8 cellular contexts compared by ENCODE assay signal in genomic region chr5:151772029-151772867, GRCh38. TPM values are rescaled to one million over a fixed set of nuclear protein-coding genes. Genes with fewer than 3 reads are reported as not detected.
DNase-seq lines count a peak whose midpoint lies in the region; ATAC-seq lines count a peak whose summit lies in the region.

No MANE protein-coding gene starts in this region.

- H3K36me3 Mint-ChIP-seq in IgD-negative memory B cell: no peaks in the 10 kb centered on the region
- H3K36me3 Mint-ChIP-seq in activated CD4-positive, alpha-beta T cell treated with anti-CD3 and anti-CD28 coated beads for 36 hours (ENCODE audit: low read depth): peaks cover 32% of the 10 kb centered on the region

- ATAC-seq in activated CD4-positive, alpha-beta T cell treated with anti-CD3 and anti-CD28 coated beads for 36 hours: no peak
- no peak for ATAC-seq in HG02623 (IDR thresholded peaks at IDR 0.05; ENCODE audit: unreplicated experiment)

- peak overlapping the region; percentile 88 to 93 for H3K18ac ChIP-seq in mesenchymal stem cell (ENCODE audit: low read depth in 1 of 2, low read length in 2 of 2)

- peak; percentile 59 to 69 (median 68) for DNase-seq in NCI-H1417 (lab: John Stamatoyannopoulos, UW)
- no peak for DNase-seq in NCI-H1417 treated with DMSO at 0.1 percent for 48 hours (lab: John Stamatoyannopoulos, UW)
- peak; percentile 61 for DNase-seq in activated CD4-positive, alpha-beta T cell treated with anti-CD3 and anti-CD28 coated beads for 36 hours
- DNase-seq in ecto neural progenitor cell (ENCODE audit: low spot score): peak; percentile 69
- peak; percentile 63 for DNase-seq in mesenchymal stem cell
- peak; percentile 11 to 14 for DNase-seq in stimulated activated CD8-positive, alpha-beta memory T cell treated with anti-CD3 and anti-CD28 coated beads, Interleukin-2, amount 100 ng/mL, for 1 hour (ENCODE audit: low read depth in 2 of 2)

- H3K27ac Mint-ChIP-seq in IgD-negative memory B cell: peak overlapping the region in 2 of 3 donors; percentile 43 to 84
- peak overlapping the region; percentile 73 for H3K27ac Mint-ChIP-seq in activated CD4-positive, alpha-beta T cell treated with anti-CD3 and anti-CD28 coated beads for 36 hours

- peak overlapping the region in 3 of 4 donors; percentile 94 to 99 (median 98) for H3K4me3 Mint-ChIP-seq in IgD-negative memory B cell
- H3K4me3 Mint-ChIP-seq in activated CD4-positive, alpha-beta T cell treated with anti-CD3 and anti-CD28 coated beads for 36 hours: no peak overlapping the region

- H2AK5ac ChIP-seq in mesenchymal stem cell (ENCODE audit: low read length, severe bottlenecking): no peak overlapping the region

- H3K23ac ChIP-seq in mesenchymal stem cell (ENCODE audit: low read length in 2 of 2): peak overlapping the region in 1 of 2 experiments; percentile 57

- H2BK120ac ChIP-seq in mesenchymal stem cell (ENCODE audit: low read depth, low read length): peak overlapping the region; percentile 42

- POLR2A ChIA-PET in activated CD4-positive, alpha-beta T cell treated with anti-CD3 and anti-CD28 coated beads for 36 hours (lab: Charles Lee): interaction anchor here (0.6 to 2.8 kb wide), 6 partner anchors 13 to 519 kb away, joined by 3 to 28 read pairs (median 6); partner anchors contain the start of genes ATOX1 and GM2A

- H3K79me1 ChIP-seq in mesenchymal stem cell (replicated peaks; ENCODE audit: low read length, poor library complexity, severe bottlenecking): peaks cover 4% of the 10 kb centered on the region

- WGBS in mesenchymal stem cell: under 1% methylated on average over 58 of the region's 87 CpGs

- peaks cover 6% of the 10 kb centered on the region for H3K4me1 ChIP-seq in mesenchymal stem cell (ENCODE audit: control insufficient read depth, insufficient read depth, low read depth, low read length)

- H2BK12ac ChIP-seq in mesenchymal stem cell (ENCODE audit: low read length in 2 of 2): peak overlapping the region in 1 of 2 experiments; percentile 47

- no peak overlapping the region for H2BK15ac ChIP-seq in mesenchymal stem cell (ENCODE audit: low read depth, poor library complexity, severe bottlenecking)

- H3K4me3 ChIP-seq in mesenchymal stem cell (ENCODE audit: insufficient read depth in 1 of 2, low read depth in 1 of 2, low read length in 2 of 2): peak overlapping the region; percentile 98 to 99

- peaks cover 0 to 4% of the 10 kb centered on the region in 2 experiments for H3K36me3 ChIP-seq in mesenchymal stem cell (ENCODE audit: control insufficient read depth in 1 of 2, insufficient read depth in 2 of 2, low read depth in 1 of 2, low read length in 2 of 2)

- H2AFZ ChIP-seq in mesenchymal stem cell (ENCODE audit: low read depth, low read length): peak overlapping the region; percentile 66

- H2BK5ac ChIP-seq in mesenchymal stem cell (ENCODE audit: low read depth, low read length, poor library complexity, severe bottlenecking): peak overlapping the region; percentile 74

- CTCF ChIA-PET in activated CD4-positive, alpha-beta T cell treated with anti-CD3 and anti-CD28 coated beads for 36 hours (lab: Charles Lee): interaction anchor here (0.7 to 3.6 kb wide), 8 partner anchors 8 to 324 kb away, joined by 3 to 19 read pairs (median 5); partner anchors contain the start of gene SLC36A1

- peak overlapping the region; percentile 81 for H3K4me2 ChIP-seq in mesenchymal stem cell (ENCODE audit: low read length, poor library complexity, severe bottlenecking)

- H3K27me3 ChIP-seq in mesenchymal stem cell (ENCODE audit: control insufficient read depth in 1 of 2, insufficient read depth in 1 of 2, low read length in 2 of 2): no peaks in the 10 kb centered on the region

- H3K27me3 Mint-ChIP-seq in IgD-negative memory B cell: no peaks in the 10 kb centered on the region
- H3K27me3 Mint-ChIP-seq in activated CD4-positive, alpha-beta T cell treated with anti-CD3 and anti-CD28 coated beads for 36 hours: no peaks in the 10 kb centered on the region

- peak overlapping the region; percentile 85 for H4K8ac ChIP-seq in mesenchymal stem cell (ENCODE audit: low read length)

- no peaks in the 10 kb centered on the region for H3K9me3 Mint-ChIP-seq in IgD-negative memory B cell
- no peaks in the 10 kb centered on the region for H3K9me3 Mint-ChIP-seq in activated CD4-positive, alpha-beta T cell treated with anti-CD3 and anti-CD28 coated beads for 36 hours (ENCODE audit: low read depth)

- H3K9ac ChIP-seq in mesenchymal stem cell (ENCODE audit: low read length): peak overlapping the region; percentile 97

- intact Hi-C loops in activated CD4-positive, alpha-beta T cell treated with anti-CD3 and anti-CD28 coated beads for 36 hours (cut with DNase I, micrococcal nuclease): loop anchor here (5.0 to 10.0 kb wide), 5 partner anchors 520 to 1767 kb away; partner anchors contain the start of genes ANXA6 (in 1 of the 2), GM2A (in 1 of the 2), HMGXB3 (in 1 of the 2) and TIGD6 (in 1 of the 2)

- peak overlapping the region; percentile 46 to 90 for H3K4ac ChIP-seq in mesenchymal stem cell (ENCODE audit: low read depth in 1 of 2, low read length in 2 of 2)

- H4K91ac ChIP-seq in mesenchymal stem cell (ENCODE audit: low read length): peak overlapping the region; percentile 76

- H3K4me1 Mint-ChIP-seq in IgD-negative memory B cell: peaks cover 29 to 42% (median 32%) of the 10 kb centered on the region in 3 donors
- H3K4me1 Mint-ChIP-seq in activated CD4-positive, alpha-beta T cell treated with anti-CD3 and anti-CD28 coated beads for 36 hours: peaks cover 38% of the 10 kb centered on the region

- H3K9me3 ChIP-seq in mesenchymal stem cell (ENCODE audit: control insufficient read depth, low read length): no peaks in the 10 kb centered on the region

- peak overlapping the region; percentile 96 for H3K27ac ChIP-seq in mesenchymal stem cell (ENCODE audit: low read length, poor library complexity, severe bottlenecking)

- peak overlapping the region in 1 of 2 experiments; percentile 83 for H3K14ac ChIP-seq in mesenchymal stem cell (ENCODE audit: low read length in 2 of 2)

RNA-seq across cellular contexts. Expression of gene G3BP1, which starts 0.5 kb away (rescaled TPM):
- 116 TPM for polyA plus RNA-seq in IgD-negative memory B cell
- total RNA-seq in activated CD4-positive, alpha-beta T cell treated with anti-CD3 and anti-CD28 coated beads for 36 hours: 100 to 1,000 TPM; 253 to 280 TPM
- 50.3 TPM for polyA plus RNA-seq in mesenchymal stem cell (2013, experiment 1 of 2)
- 51.5 TPM for polyA plus RNA-seq in mesenchymal stem cell (2013, experiment 2 of 2)

RNA-seq across cellular contexts. Expression of gene ATOX1, which starts 13.8 kb away (rescaled TPM):
- 76.2 TPM for polyA plus RNA-seq in IgD-negative memory B cell
- total RNA-seq in activated CD4-positive, alpha-beta T cell treated with anti-CD3 and anti-CD28 coated beads for 36 hours: 10 to 100 TPM; 74.8 to 85.9 TPM
- 310 TPM for polyA plus RNA-seq in mesenchymal stem cell (2013, experiment 1 of 2)
- polyA plus RNA-seq in mesenchymal stem cell (2013, experiment 2 of 2): 311 TPM
